In genomic region chr7:139439375-139439774, GRCh38 we compare ENCODE assay signal across 27 cellular contexts. TPM values are rescaled to one million over a fixed set of nuclear protein-coding genes. Genes with fewer than 3 reads are reported as not detected.
"Had no signal": no experiment of that assay in that cellular context is flagged by ENCODE, and none has a peak within 500 bp of the region (broad histone marks: within the 10 kb centered on the region; RNA-seq: fewer than 3 reads in every experiment).

No MANE protein-coding gene starts in this region.

- H3K27ac ChIP-seq: colonic mucosa, gastrocnemius medialis, hepatocyte, neural progenitor cell, right atrium auricular region, stomach, tibial artery had no signal

- H3K4me3 ChIP-seq: colonic mucosa, dorsolateral prefrontal cortex, gastrocnemius medialis, hepatocyte, neural progenitor cell, right atrium auricular region, stomach, tibial artery had no signal

- H3K4me2 ChIP-seq: hepatocyte, neural progenitor cell had no signal

- H3K9me3 Mint-ChIP-seq: activated B cell treated with CpG ODN at 0.5 μM for 24 hours; activated CD8-positive, alpha-beta T cell treated with anti-CD3 and anti-CD28 coated beads for 36 hours; activated T-cell treated with anti-CD3 and anti-CD28 coated beads, Interleukin-2, amount 50 U/mL, for 4 hours; activated T-helper 2 cell treated with anti-CD3 and anti-CD28 coated beads, Interferon-gamma antibody, Interleukin-2, Interleukin-4, amounts not matched to agents 10 μg/mL and 5 μg/mL and 100 μg/mL, durations not matched to agents 14 hours and 24 hours and 36 hours; naive thymus-derived CD8-positive, alpha-beta T cell; neural progenitor cell; stimulated activated naive B cell treated with anti-CD40 and anti-IgM and Interleukin-4, amounts not matched to agents 10 μg/mL and 1 μg/mL and 100 μg/mL, for 72 hours had no signal

- H2AFZ ChIP-seq: hepatocyte, neural progenitor cell had no signal

- H3K36me3 ChIP-seq: colonic mucosa, gastrocnemius medialis, neural progenitor cell, right atrium auricular region, tibial artery had no signal

- H3K27me3 Mint-ChIP-seq: activated B cell treated with CpG ODN at 0.5 μM for 24 hours; activated CD8-positive, alpha-beta T cell treated with anti-CD3 and anti-CD28 coated beads for 36 hours; activated naive CD8-positive, alpha-beta T cell; naive thymus-derived CD8-positive, alpha-beta T cell; stimulated activated naive B cell treated with anti-CD40 and anti-IgM and Interleukin-4, amounts not matched to agents 10 μg/mL and 1 μg/mL and 100 μg/mL, for 72 hours; T-helper 17 cell had no signal

- H3K4me3 Mint-ChIP-seq: activated B cell treated with CpG ODN at 0.5 μM for 24 hours; activated CD8-positive, alpha-beta T cell treated with anti-CD3 and anti-CD28 coated beads for 36 hours; activated naive CD8-positive, alpha-beta T cell; activated T-cell treated with anti-CD3 and anti-CD28 coated beads, Interleukin-2, amount 50 U/mL, for 4 hours; naive thymus-derived CD8-positive, alpha-beta T cell; neural progenitor cell; stimulated activated naive B cell treated with anti-CD40 and anti-IgM and Interleukin-4, amounts not matched to agents 10 μg/mL and 1 μg/mL and 100 μg/mL, for 72 hours; T-helper 17 cell had no signal

- H3K4me1 ChIP-seq: colonic mucosa had no signal

- ATAC-seq: activated CD8-positive, alpha-beta T cell treated with anti-CD3 and anti-CD28 coated beads for 36 hours; activated T-cell treated with anti-CD3 and anti-CD28 coated beads, Interleukin-2, amount 50 U/mL, for 4 hours; gastrocnemius medialis; left colon; naive thymus-derived CD8-positive, alpha-beta T cell; stimulated activated naive B cell treated with anti-CD40 and anti-IgM and Interleukin-4, amounts not matched to agents 10 μg/mL and 1 μg/mL and 100 μg/mL, for 72 hours; T-helper 17 cell had no signal

- H3K27me3 ChIP-seq: colonic mucosa, dorsolateral prefrontal cortex, gastrocnemius medialis, hepatocyte, neural progenitor cell, right atrium auricular region, stomach, tibial artery had no signal

- H3K9me3 ChIP-seq: colonic mucosa, gastrocnemius medialis, right atrium auricular region, stomach, tibial artery had no signal

- DNase-seq: activated B cell treated with CpG ODN at 0.5 μM for 24 hours; activated CD4-positive, alpha-beta T cell treated with anti-CD3 and anti-CD28 coated beads, Interleukin-2, amount 50 U/mL, for 1 hour; activated CD8-positive, alpha-beta T cell treated with anti-CD3 and anti-CD28 coated beads for 36 hours; activated T-cell treated with anti-CD3 and anti-CD28 coated beads, Interleukin-2, amount 50 U/mL, for 4 hours; anterior cingulate cortex; colonic mucosa; dorsolateral prefrontal cortex; effector memory CD4-positive, alpha-beta T cell; gastrocnemius medialis; kidney; left colon; naive thymus-derived CD8-positive, alpha-beta T cell; occipital lobe; stimulated activated CD4-positive, alpha-beta T cell treated with anti-CD3 and anti-CD28 coated beads, Interleukin-15, amount 100 ng/mL, for 24 hours; stimulated activated CD4-positive, alpha-beta T cell treated with anti-CD3 and anti-CD28 coated beads, Interleukin-2, amount 100 ng/mL, for 24 hours; stimulated activated naive B cell treated with anti-CD40 and anti-IgM and Interleukin-4, amounts not matched to agents 10 μg/mL and 1 μg/mL and 100 μg/mL, for 72 hours; stomach; T-helper 17 cell had no signal

- H3K27ac Mint-ChIP-seq: activated B cell treated with CpG ODN at 0.5 μM for 24 hours; activated CD8-positive, alpha-beta T cell treated with anti-CD3 and anti-CD28 coated beads for 36 hours; activated naive CD8-positive, alpha-beta T cell; activated T-helper 2 cell treated with anti-CD3 and anti-CD28 coated beads, Interferon-gamma antibody, Interleukin-2, Interleukin-4, amounts not matched to agents 10 μg/mL and 5 μg/mL and 100 μg/mL, durations not matched to agents 14 hours and 24 hours and 36 hours; neural progenitor cell; stimulated activated naive B cell treated with anti-CD40 and anti-IgM and Interleukin-4, amounts not matched to agents 10 μg/mL and 1 μg/mL and 100 μg/mL, for 72 hours; T-helper 17 cell had no signal

- H3K36me3 Mint-ChIP-seq: neural progenitor cell had no signal

- H3K79me2 ChIP-seq: hepatocyte had no signal

RNA-seq across cellular contexts. Expression of gene KLRG2, which starts 44.1 kb away (rescaled TPM):
- total RNA-seq: activated B cell treated with CpG ODN at 0.5 μM for 24 hours; naive thymus-derived CD8-positive, alpha-beta T cell; occipital lobe; pulmonary artery endothelial cell; right atrium auricular region; T-helper 17 cell; urinary bladder had no signal
- polyA plus RNA-seq: hepatocyte, liver had no signal
